In the genomic region with DNA sequence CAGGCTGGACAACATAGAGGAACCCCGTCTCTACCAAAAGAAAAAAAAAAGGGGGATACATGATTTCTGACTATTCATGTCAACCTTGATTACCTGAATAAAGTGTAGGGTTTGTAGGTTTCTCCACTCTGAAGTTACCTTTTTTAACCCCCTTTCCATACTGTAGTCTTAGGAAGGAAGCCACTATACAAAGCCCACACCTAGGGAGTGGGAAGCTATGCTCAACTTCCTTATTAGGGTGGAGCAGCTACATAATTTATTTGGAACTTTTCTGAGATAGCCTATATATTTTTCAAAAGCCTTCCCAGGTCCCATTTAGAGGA, we compare ENCODE assay signal across 8 cellular contexts. TPM values are rescaled to one million over a fixed set of nuclear protein-coding genes. Genes with fewer than 3 reads are reported as not detected.
DNase-seq lines count a peak whose midpoint lies in the region; ATAC-seq and TF ChIP-seq lines count a peak whose summit lies in the region.

No MANE protein-coding gene starts in this region.

- peaks cover 5% of the 10 kb centered on the region for H3K4me1 ChIP-seq in cardiac muscle cell (ENCODE audit: low read depth)
- H3K4me1 ChIP-seq in mammary epithelial cell (ENCODE audit: insufficient read depth, low read length) = peaks cover 27% of the 10 kb centered on the region
- peaks cover 21% of the 10 kb centered on the region for H3K4me1 ChIP-seq in mesodermal cell (ENCODE audit: control insufficient read depth, insufficient read depth, low read length, poor library complexity, severe bottlenecking)
- H3K4me1 ChIP-seq in aorta (ENCODE audit: control insufficient read depth in 1 of 2, insufficient read depth in 2 of 2, low read length in 2 of 2) = no peaks in the 10 kb centered on the region

- peak overlapping the region; percentile 54 for H3K4me3 ChIP-seq in cardiac muscle cell
- peak overlapping the region; percentile 68 to 97 (median 93) for H3K4me3 ChIP-seq in mammary epithelial cell (replicated peaks in 1 of 3; ENCODE audit: insufficient read depth in 1 of 3, low read depth in 2 of 3, low read length in 3 of 3)
- peak overlapping the region; percentile 100 for H3K4me3 ChIP-seq in mesodermal cell (ENCODE audit: extremely low read depth, insufficient read depth, low read length, poor library complexity, severe bottlenecking)
- peak overlapping the region; percentile 48 to 60 for H3K4me3 ChIP-seq in aorta (ENCODE audit: low read length in 2 of 2)

- H3K79me2 ChIP-seq in mammary epithelial cell (ENCODE audit: insufficient read depth, low read length) = peaks cover 42% of the 10 kb centered on the region

- CTCF ChIA-PET in mammary epithelial cell (lab: Charles Lee; ENCODE audit: low non-redundant PET) = no interaction called here

- intact Hi-C loops in left cardiac atrium (cut with DNase I) = no loop called here
- intact Hi-C loops in mammary epithelial cell (cut with micrococcal nuclease) = loop anchor here (2.0 kb wide), 1 partner anchor 98 kb away; no protein-coding TSS in a partner anchor
- intact Hi-C loops in aorta (cut with DNase I) = loop anchor here in 1 of 2 donors (5.0 kb wide), 1 partner anchor 457 kb away; no protein-coding TSS in a partner anchor

- peak overlapping the region; percentile 98 for H3K9ac ChIP-seq in mammary epithelial cell (ENCODE audit: insufficient read depth, low read length)

- H3K4me2 ChIP-seq in mammary epithelial cell (ENCODE audit: insufficient read depth, low read depth, low read length) = peak overlapping the region; percentile 76

- H2AFZ ChIP-seq in mammary epithelial cell (ENCODE audit: low read depth, low read length) = peak overlapping the region; percentile 89

- no peak for ATAC-seq in left cardiac atrium
- ATAC-seq in aorta (ENCODE audit: low FRiP score) = no peak

- BruUV-seq in mammary epithelial cell (replicated peaks; lab: Mats Ljungman, UMichigan) = no TSS peak

- no peak for DNase-seq in cardiac muscle cell (ENCODE audit: low read depth in 1 of 2, low spot score in 1 of 2)
- no peak for DNase-seq in left cardiac atrium
- no peak for DNase-seq in mammary epithelial cell
- DNase-seq in aorta = no peak
- no peak for DNase-seq in GDM1 (lab: John Stamatoyannopoulos, UW)
- no peak for DNase-seq in activated CD4-positive, alpha-beta T cell treated with anti-CD3 and anti-CD28 coated beads, Interleukin-2, amount 50 U/mL, for 4 hours
- no peak for DNase-seq in DMS79 treated with DMSO at 0.1 percent for 48 hours (lab: John Stamatoyannopoulos, UW)

- H3K9me3 ChIP-seq in cardiac muscle cell (ENCODE audit: low read depth) = no peaks in the 10 kb centered on the region
- no peaks in the 10 kb centered on the region for H3K9me3 ChIP-seq in mammary epithelial cell (replicated peaks; ENCODE audit: insufficient read depth, low read length)
- no peaks in the 10 kb centered on the region for H3K9me3 ChIP-seq in mesodermal cell (ENCODE audit: control insufficient read depth, low read length)
- no peaks in the 10 kb centered on the region for H3K9me3 ChIP-seq in aorta (ENCODE audit: control insufficient read depth, low read length)

- dilution Hi-C loops in mammary epithelial cell (cut with HindIII; ENCODE audit: low sequenced_read_pairs) = no loop called here

- in situ Hi-C loops in mammary epithelial cell (cut with MboI; ENCODE audit: low sequenced_read_pairs in 2 of 2) = loop anchor here in 1 of 2 donors (5.0 kb wide), 1 partner anchor 52 kb away; no protein-coding TSS in a partner anchor

- H3K27me3 ChIP-seq in cardiac muscle cell = no peaks in the 10 kb centered on the region
- no peaks in the 10 kb centered on the region for H3K27me3 ChIP-seq in mammary epithelial cell (ENCODE audit: insufficient read depth, low read length)
- H3K27me3 ChIP-seq in aorta (ENCODE audit: control insufficient read depth in 1 of 2, insufficient read depth in 2 of 2, low read length in 1 of 2) = no peaks in the 10 kb centered on the region

- H3K27ac ChIP-seq in cardiac muscle cell (peak overlapping the region; percentile 89), mammary epithelial cell (ENCODE audit: insufficient read depth, low read depth, low read length) (peak overlapping the region; percentile 97), mesodermal cell (ENCODE audit: low read depth, low read length, severe bottlenecking) (peak overlapping the region; percentile 93), aorta (ENCODE audit: low read depth in 1 of 2, low read length in 2 of 2) (peak overlapping the region in 1 of 2 donors; percentile 89)

- H3K36me3 ChIP-seq in cardiac muscle cell = no peaks in the 10 kb centered on the region
- no peaks in the 10 kb centered on the region for H3K36me3 ChIP-seq in mammary epithelial cell (ENCODE audit: insufficient read depth, low read length)
- H3K36me3 ChIP-seq in mesodermal cell (ENCODE audit: control insufficient read depth, insufficient read depth, low read length) = peaks cover 18% of the 10 kb centered on the region
- H3K36me3 ChIP-seq in aorta (ENCODE audit: control insufficient read depth in 1 of 2, insufficient read depth in 2 of 2, low read length in 1 of 2) = no peaks in the 10 kb centered on the region

- TF ChIP-seq CTCF in cardiac muscle cell (IDR thresholded peaks at IDR 0.05; ENCODE audit: low read depth, low read length) (no peak), mammary epithelial cell (conservative IDR thresholded peaks at IDR 0.05 in 1 of 2, IDR thresholded peaks at IDR 0.05 in 1 of 2; ENCODE audit: extremely low read depth in 1 of 2, insufficient read depth in 1 of 2, low read depth in 1 of 2, low read length in 2 of 2) (no peak)

- 0% methylated on average over 1 of the region's 1 CpG for WGBS in mammary epithelial cell (ENCODE audit: low coverage, missing lambda C conversion rate)
- no CpG with 5 or more reads among the region's 1 CpG for WGBS in mesodermal cell (ENCODE audit: insufficient coverage in 2 of 2), 2 experiments
- 0% methylated on average over 1 of the region's 1 CpG for WGBS in aorta, 2 donors

- H4K20me1 ChIP-seq in mammary epithelial cell (ENCODE audit: insufficient read depth, low read length) = no peaks in the 10 kb centered on the region

RNA-seq across cellular contexts. Expression of a gene that starts 0.6 kb away (rescaled TPM):
- 75.2 and 111 TPM in 2 replicates for total RNA-seq in cardiac muscle cell
- 113 and 116 TPM in 2 replicates for polyA plus RNA-seq in cardiac muscle cell
- total RNA-seq in left cardiac atrium = 100 to 1,000 TPM; 142 to 191 TPM
- total RNA-seq in mammary epithelial cell = 100 to 1,000 TPM; 118 to 148 TPM
- polyA plus RNA-seq in mammary epithelial cell = 149 TPM
- polyA minus RNA-seq in mammary epithelial cell = 91.8 TPM
- 128 TPM for polyA plus RNA-seq in mesodermal cell (2013, experiment 1 of 2)
- 126 TPM for polyA plus RNA-seq in mesodermal cell (2013, experiment 2 of 2)
- 100 to 1,000 TPM in 1 of 2 donors, 10 to 100 TPM in 1; 93.0 to 116 TPM for total RNA-seq in aorta
- 100 to 1,000 TPM; 137 to 163 TPM for polyA plus RNA-seq in aorta

RNA-seq across cellular contexts. Expression of a gene that starts 9.4 kb away (rescaled TPM):
- 54.5 and 61.5 TPM in 2 replicates for total RNA-seq in cardiac muscle cell
- polyA plus RNA-seq in cardiac muscle cell = 35.3 and 37.5 TPM in 2 replicates
- total RNA-seq in left cardiac atrium = 10 to 100 TPM; 51.2 to 59.7 TPM
- 10 to 100 TPM; 62.5 to 67.5 TPM for total RNA-seq in mammary epithelial cell
- polyA plus RNA-seq in mammary epithelial cell = 43.9 TPM
- 65.8 TPM for polyA minus RNA-seq in mammary epithelial cell
- 40.4 TPM for polyA plus RNA-seq in mesodermal cell (2013, experiment 1 of 2)
- polyA plus RNA-seq in mesodermal cell (2013, experiment 2 of 2) = 42.6 TPM
- total RNA-seq in aorta = 10 to 100 TPM; 31.7 to 39.9 TPM
- polyA plus RNA-seq in aorta = 10 to 100 TPM; 22.8 to 24.3 TPM
